ENCODE assay signal across 23 cellular contexts in the genomic region with DNA sequence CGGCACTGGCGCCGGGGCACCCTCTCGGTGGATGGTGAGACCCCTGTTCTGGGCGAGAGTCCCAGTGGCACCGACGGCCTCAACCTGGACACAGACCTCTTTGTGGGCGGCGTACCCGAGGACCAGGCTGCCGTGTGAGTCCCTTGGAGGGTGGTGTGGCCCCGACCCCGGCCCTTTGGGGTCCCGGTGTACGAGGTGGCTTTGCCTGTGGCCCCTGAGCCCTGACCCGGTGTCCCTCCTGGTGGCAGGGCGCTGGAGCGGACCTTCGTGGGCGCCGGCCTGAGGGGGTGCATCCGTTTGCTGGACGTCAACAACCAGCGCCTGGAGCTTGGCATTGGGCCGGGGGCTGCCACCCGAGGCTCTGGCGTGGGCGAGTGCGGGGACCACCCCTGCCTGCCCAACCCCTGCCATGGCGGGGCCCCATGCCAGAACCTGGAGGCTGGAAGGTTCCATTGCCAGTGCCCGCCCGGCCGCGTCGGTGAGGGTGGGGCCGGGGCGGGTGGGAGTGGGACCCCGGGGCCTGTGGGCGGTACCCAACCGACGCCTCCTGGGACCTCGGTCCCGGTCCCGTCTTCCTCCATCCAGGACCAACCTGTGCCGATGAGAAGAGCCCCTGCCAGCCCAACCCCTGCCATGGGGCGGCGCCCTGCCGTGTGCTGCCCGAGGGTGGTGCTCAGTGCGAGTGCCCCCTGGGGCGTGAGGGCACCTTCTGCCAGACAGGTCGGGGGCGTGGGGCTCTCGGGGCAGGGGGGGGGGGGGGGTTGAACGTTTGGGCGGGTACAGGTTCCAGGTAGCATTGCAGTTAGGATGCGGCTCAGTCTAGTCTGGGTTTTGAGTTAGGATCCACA. TPM values are rescaled to one million over a fixed set of nuclear protein-coding genes. Genes with fewer than 3 reads are reported as not detected.
DNase-seq lines count a peak whose midpoint lies in the region; ATAC-seq lines count a peak whose summit lies in the region.
"Had no signal": no experiment of that assay in that cellular context is flagged by ENCODE, and none has a peak within 500 bp of the region (broad histone marks: within the 10 kb centered on the region; RNA-seq: fewer than 3 reads in every experiment).

No MANE protein-coding gene starts in this region.

- H3K4me1 ChIP-seq in Karpas-422 (ENCODE audit: low read length) = no peaks in the 10 kb centered on the region

- ATAC-seq in stimulated activated naive CD8-positive, alpha-beta T cell treated with anti-CD3 and anti-CD28 coated beads, Interleukin-15, amount 100 ng/mL, for 72 hours = peak; percentile 19
- ATAC-seq in stimulated activated naive CD8-positive, alpha-beta T cell treated with anti-CD3 and anti-CD28 coated beads, Interleukin-15, Interleukin-2, amounts not matched to agents 100 U/mL and 50 U/mL, for 24 hours = no peak
- no peak for ATAC-seq in HG03108 (IDR thresholded peaks at IDR 0.05; ENCODE audit: unreplicated experiment)
- ATAC-seq in HG02571 (IDR thresholded peaks at IDR 0.05; ENCODE audit: unreplicated experiment) = no peak
- ATAC-seq: Panc1 had no signal

- no peaks in the 10 kb centered on the region for H3K79me2 ChIP-seq in Karpas-422 (ENCODE audit: low read length)

- no peaks in the 10 kb centered on the region for H3K27me3 ChIP-seq in Karpas-422 (ENCODE audit: low read length)
- H3K27me3 ChIP-seq in H7 (ENCODE audit: control insufficient read depth, insufficient read depth, low read length) = no peaks in the 10 kb centered on the region
- H3K27me3 ChIP-seq: BLaER1 had no signal

- H3K4me2 ChIP-seq in Karpas-422 (ENCODE audit: low read depth, low read length, poor library complexity, severe bottlenecking) = no peak overlapping the region

- H3K4me1 Mint-ChIP-seq in stimulated activated naive CD8-positive, alpha-beta T cell treated with anti-CD3 and anti-CD28 coated beads, Interleukin-15, amount 100 ng/mL, for 72 hours = no peaks in the 10 kb centered on the region

- H3K4me3 ChIP-seq in Karpas-422 (ENCODE audit: low read length) (no peak overlapping the region), H7 (ENCODE audit: insufficient read depth, low read depth, low read length) (no peak overlapping the region)
- H3K4me3 ChIP-seq: BLaER1, GM12878 had no signal

- peaks cover 0 to 5% of the 10 kb centered on the region in 2 donors for H3K9me3 Mint-ChIP-seq in stimulated activated naive CD8-positive, alpha-beta T cell treated with anti-CD3 and anti-CD28 coated beads, Interleukin-15, amount 100 ng/mL, for 72 hours

- H3K27me3 Mint-ChIP-seq in stimulated activated naive CD8-positive, alpha-beta T cell treated with anti-CD3 and anti-CD28 coated beads, Interleukin-15, amount 100 ng/mL, for 72 hours = no peaks in the 10 kb centered on the region
- H3K27me3 Mint-ChIP-seq: CD4-positive, CD25-positive, alpha-beta regulatory T cell had no signal

- no peak overlapping the region for H3K4me3 Mint-ChIP-seq in stimulated activated naive CD8-positive, alpha-beta T cell treated with anti-CD3 and anti-CD28 coated beads, Interleukin-15, amount 100 ng/mL, for 72 hours
- H3K4me3 Mint-ChIP-seq: CD4-positive, CD25-positive, alpha-beta regulatory T cell had no signal

- no peaks in the 10 kb centered on the region for H4K20me1 ChIP-seq in Karpas-422 (ENCODE audit: insufficient read depth, low read depth, low read length)

- no peak overlapping the region for H3K9ac ChIP-seq in Karpas-422 (ENCODE audit: low read length)
- H3K9ac ChIP-seq: BLaER1 had no signal

- no peak for DNase-seq in stimulated activated naive CD8-positive, alpha-beta T cell treated with anti-CD3 and anti-CD28 coated beads, Interleukin-15, amount 100 ng/mL, for 72 hours
- DNase-seq in stimulated activated naive CD8-positive, alpha-beta T cell treated with anti-CD3 and anti-CD28 coated beads, Interleukin-15, Interleukin-2, amounts not matched to agents 100 U/mL and 50 U/mL, for 24 hours = no peak
- DNase-seq in Karpas-422 (peak; percentile 57), H7 (no peak)
- DNase-seq: CD4-positive, CD25-positive, alpha-beta regulatory T cell; DMS53; GOT3; KG1; MM.1S; NCI-H2029; SHP77; T-helper 1 cell had no signal

- H3K27ac Mint-ChIP-seq in stimulated activated naive CD8-positive, alpha-beta T cell treated with anti-CD3 and anti-CD28 coated beads, Interleukin-15, amount 100 ng/mL, for 72 hours = no peak overlapping the region
- H3K27ac Mint-ChIP-seq: CD4-positive, CD25-positive, alpha-beta regulatory T cell had no signal

- H3K9me3 ChIP-seq in Karpas-422 (ENCODE audit: low read length) = no peaks in the 10 kb centered on the region
- H3K9me3 ChIP-seq: BLaER1 had no signal

- H3K36me3 ChIP-seq in Karpas-422 (ENCODE audit: insufficient read depth, low read length) (no peaks in the 10 kb centered on the region), H7 (replicated peaks; ENCODE audit: control insufficient read depth, insufficient read depth, low read length) (peaks cover 22% of the 10 kb centered on the region)

- H3K27ac ChIP-seq in Karpas-422 (ENCODE audit: low read length) = no peak overlapping the region
- H3K27ac ChIP-seq: BLaER1, RWPE1 had no signal

- H3K9me2 ChIP-seq in Karpas-422 (replicated peaks; ENCODE audit: insufficient read depth, low read length) = no peaks in the 10 kb centered on the region

- no peak overlapping the region for H2AFZ ChIP-seq in Karpas-422 (ENCODE audit: low read length)

RNA-seq across cellular contexts. Expression of gene RNF223, which starts 24.6 kb away (rescaled TPM):
- total RNA-seq in Karpas-422 (2014; rRNA removed; shearing (Covaris generic); ENCODE audit: low replicate concordance) = not detected in 2 replicates
- not detected in 2 replicates for total RNA-seq in H7 (2014; rRNA removed; shearing (Covaris generic))
- total RNA-seq: A172; CD4-positive, CD25-positive, alpha-beta regulatory T cell; Daoy; HT1080; NCI-H460; OCI-LY7 had no signal

RNA-seq across cellular contexts. Expression of gene AGRN, which starts 29.6 kb away (rescaled TPM):
- 2.4 and 8.4 TPM in 2 replicates for total RNA-seq in Karpas-422 (2014; rRNA removed; shearing (Covaris generic); ENCODE audit: low replicate concordance)
- total RNA-seq in H7 (2014; rRNA removed; shearing (Covaris generic)) = 126 and 130 TPM in 2 replicates

RNA-seq across cellular contexts. Expression of gene ISG15, which starts 36.2 kb away (rescaled TPM):
- 102 and 127 TPM in 2 replicates for total RNA-seq in Karpas-422 (2014; rRNA removed; shearing (Covaris generic); ENCODE audit: low replicate concordance)
- 110 and 124 TPM in 2 replicates for total RNA-seq in H7 (2014; rRNA removed; shearing (Covaris generic))

RNA-seq across cellular contexts. Expression of gene HES4, which starts 49.6 kb away (rescaled TPM):
- total RNA-seq in Karpas-422 (2014; rRNA removed; shearing (Covaris generic); ENCODE audit: low replicate concordance) = not detected in 2 replicates
- total RNA-seq in H7 (2014; rRNA removed; shearing (Covaris generic)) = 11.3 and 17.5 TPM in 2 replicates
- total RNA-seq: OCI-LY7 had no signal

Comparison
In these comparisons a context has a peak if more than half of its experiments do, and no peak if none do; other contexts are left out.
1. RNA of gene AGRN, which starts 29.6 kb away (total RNA-seq): 126 to 130 TPM in H7; 2.4 to 8.4 TPM in Karpas-422; every median in the first group is over 10 times any median in the second.